16 cellular contexts compared by ENCODE assay signal in the genomic region with DNA sequence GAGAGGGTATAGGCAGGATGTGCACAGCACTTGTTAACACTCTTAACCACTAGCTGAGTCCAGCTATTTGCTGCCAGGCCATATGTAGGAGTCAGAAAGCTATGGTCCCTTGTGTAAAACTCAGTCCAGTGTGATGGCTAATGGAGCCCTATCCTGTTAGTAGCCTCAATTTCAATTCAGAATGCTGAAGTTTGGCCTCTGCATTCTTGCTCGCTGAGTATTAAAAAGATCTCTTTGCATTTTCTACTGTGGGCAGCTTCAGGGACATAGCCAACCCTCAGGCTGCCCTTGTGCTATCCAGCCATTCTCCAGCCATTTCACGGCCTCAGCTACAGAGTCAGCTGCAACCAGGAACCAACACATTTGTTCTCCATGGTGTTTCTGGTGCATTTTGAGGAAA.
"Had no signal": no experiment of that assay in that cellular context is flagged by ENCODE, and none has a peak within 500 bp of the region (broad histone marks: within the 10 kb centered on the region; RNA-seq: fewer than 3 reads in every experiment).

No MANE protein-coding gene starts in this region.

- H3K27me3 ChIP-seq: pancreas, tibial nerve, uterus had no signal

- H3K27me3 Mint-ChIP-seq: activated naive CD4-positive, alpha-beta T cell treated with anti-CD3 and anti-CD28 coated beads, Interleukin-2, amount 50 U/mL, for 24 hours had no signal

- H3K27ac Mint-ChIP-seq: activated naive CD4-positive, alpha-beta T cell treated with anti-CD3 and anti-CD28 coated beads, Interleukin-2, amount 50 U/mL, for 24 hours; activated T-cell treated with anti-CD3 and anti-CD28 coated beads, Interleukin-2, amount 50 U/mL, for 72 hours; memory B cell; natural killer cell; T-helper 17 cell had no signal

- H3K4me3 ChIP-seq: pancreas, tibial nerve, uterus had no signal

- H3K4me3 Mint-ChIP-seq: activated naive CD4-positive, alpha-beta T cell treated with anti-CD3 and anti-CD28 coated beads, Interleukin-2, amount 50 U/mL, for 24 hours; activated T-cell treated with anti-CD3 and anti-CD28 coated beads, Interleukin-2, amount 50 U/mL, for 72 hours; memory B cell; natural killer cell; T-helper 17 cell had no signal

- H3K36me3 ChIP-seq: pancreas, tibial nerve, uterus, WERI-Rb-1 had no signal

- ATAC-seq: activated T-cell treated with anti-CD3 and anti-CD28 coated beads, Interleukin-2, amount 50 U/mL, for 72 hours; natural killer cell; pancreas; sciatic nerve; T-helper 17 cell had no signal

- FAIRE-seq: colon, pancreas had no signal

- DNase-seq: activated CD4-positive, alpha-beta T cell treated with anti-CD3 and anti-CD28 coated beads for 1 hour; activated effector memory CD4-positive, alpha-beta T cell treated with anti-CD3 and anti-CD28 coated beads, Interleukin-2, amount 50 U/mL, for 16 hours; activated T-cell treated with anti-CD3 and anti-CD28 coated beads, Interleukin-2, amount 50 U/mL, for 72 hours; erythroblast; natural killer cell; pancreas; stimulated activated naive CD4-positive, alpha-beta T cell treated with Interleukin-2 at 50 U/mL for 16 hours; substantia nigra; T-helper 17 cell; uterus had no signal

- H3K36me3 Mint-ChIP-seq: activated naive CD4-positive, alpha-beta T cell treated with anti-CD3 and anti-CD28 coated beads, Interleukin-2, amount 50 U/mL, for 24 hours; memory B cell; natural killer cell had no signal

- H3K27ac ChIP-seq: pancreas, tibial nerve, uterus, WERI-Rb-1 had no signal

- H3K9me3 Mint-ChIP-seq: activated naive CD4-positive, alpha-beta T cell treated with anti-CD3 and anti-CD28 coated beads, Interleukin-2, amount 50 U/mL, for 24 hours; activated T-cell treated with anti-CD3 and anti-CD28 coated beads, Interleukin-2, amount 50 U/mL, for 72 hours; memory B cell; natural killer cell had no signal

- H3K4me1 ChIP-seq: pancreas, uterus had no signal

- H3K4me1 Mint-ChIP-seq: activated naive CD4-positive, alpha-beta T cell treated with anti-CD3 and anti-CD28 coated beads, Interleukin-2, amount 50 U/mL, for 24 hours; memory B cell; natural killer cell had no signal

- H3K9me3 ChIP-seq: pancreas, tibial nerve, uterus had no signal
